ENCODE assay signal across 23 cellular contexts in the genomic region with DNA sequence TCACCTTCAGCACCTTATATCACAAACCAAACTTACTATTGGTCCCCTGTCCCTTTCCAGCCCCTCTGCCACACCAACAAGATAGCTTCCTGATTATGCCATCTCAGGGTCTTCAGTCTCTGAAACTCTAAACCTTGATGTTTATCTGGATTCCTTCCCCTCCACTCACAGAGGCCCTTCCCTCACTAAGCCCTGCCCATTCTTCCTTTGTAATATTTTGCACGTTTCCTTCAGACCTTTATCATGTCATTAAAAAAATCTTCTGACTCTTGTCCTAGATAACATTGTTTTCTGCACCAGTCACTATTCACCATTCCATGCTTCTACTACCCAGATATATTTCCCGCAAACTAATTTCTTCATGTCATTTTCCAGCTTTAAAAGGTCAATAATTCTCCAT.
"Had no signal": no experiment of that assay in that cellular context is flagged by ENCODE, and none has a peak within 500 bp of the region (broad histone marks: within the 10 kb centered on the region; RNA-seq: fewer than 3 reads in every experiment).

No MANE protein-coding gene starts in this region.

- H2AFZ ChIP-seq: hepatocyte had no signal

- H3K4me3 ChIP-seq: colonic mucosa, esophagus muscularis mucosa, hepatocyte, left ventricle myocardium inferior, mucosa of descending colon, sigmoid colon, spleen, testis, vagina had no signal

- H3K36me3 Mint-ChIP-seq: activated naive CD8-positive, alpha-beta T cell treated with anti-CD3 and anti-CD28 coated beads, Interleukin-2, amount 10 ng/mL, durations not matched to agents 7 days and 5 days had no signal

- H3K4me1 Mint-ChIP-seq: activated CD4-positive, alpha-beta memory T cell treated with anti-CD3 and anti-CD28 coated beads, Interleukin-2, amount 10 ng/mL, durations not matched to agents 7 days and 5 days; activated CD4-positive, alpha-beta T cell treated with anti-CD3 and anti-CD28 coated beads, Interleukin-2, amount 10 ng/mL, durations not matched to agents 24 days and 14 days; activated naive CD8-positive, alpha-beta T cell treated with anti-CD3 and anti-CD28 coated beads, Interleukin-2, amount 10 ng/mL, durations not matched to agents 7 days and 5 days; neural crest cell had no signal

- H3K9me3 ChIP-seq: colonic mucosa, sigmoid colon, testis, vagina had no signal

- H3K27ac Mint-ChIP-seq: activated CD4-positive, alpha-beta memory T cell treated with anti-CD3 and anti-CD28 coated beads, Interleukin-2, amount 10 ng/mL, durations not matched to agents 7 days and 5 days; activated CD4-positive, alpha-beta T cell treated with anti-CD3 and anti-CD28 coated beads, Interleukin-2, amount 10 ng/mL, durations not matched to agents 24 days and 14 days; activated naive CD4-positive, alpha-beta T cell treated with anti-CD3 and anti-CD28 coated beads for 36 hours; activated naive CD8-positive, alpha-beta T cell treated with anti-CD3 and anti-CD28 coated beads, Interleukin-2, amount 10 ng/mL, durations not matched to agents 7 days and 5 days; activated T-cell treated with anti-CD3 and anti-CD28 coated beads, Interleukin-2, amount 50 U/mL, for 72 hours; progenitor cell of endocrine pancreas had no signal

- H3K36me3 ChIP-seq: colonic mucosa, esophagus muscularis mucosa, left ventricle myocardium inferior, sigmoid colon, spleen, vagina had no signal

- H3K27me3 Mint-ChIP-seq: progenitor cell of endocrine pancreas had no signal

- H3K4me3 Mint-ChIP-seq: activated CD4-positive, alpha-beta memory T cell treated with anti-CD3 and anti-CD28 coated beads, Interleukin-2, amount 10 ng/mL, durations not matched to agents 7 days and 5 days; activated CD4-positive, alpha-beta T cell treated with anti-CD3 and anti-CD28 coated beads, Interleukin-2, amount 10 ng/mL, durations not matched to agents 24 days and 14 days; activated naive CD4-positive, alpha-beta T cell treated with anti-CD3 and anti-CD28 coated beads for 36 hours; activated naive CD8-positive, alpha-beta T cell treated with anti-CD3 and anti-CD28 coated beads, Interleukin-2, amount 10 ng/mL, durations not matched to agents 7 days and 5 days; activated T-cell treated with anti-CD3 and anti-CD28 coated beads, Interleukin-2, amount 50 U/mL, for 72 hours; neural crest cell had no signal

- H3K27ac ChIP-seq: colonic mucosa, esophagus muscularis mucosa, hepatocyte, left ventricle myocardium inferior, sigmoid colon, testis, vagina had no signal

- H3K79me2 ChIP-seq: hepatocyte had no signal

- ATAC-seq: activated T-cell treated with anti-CD3 and anti-CD28 coated beads, Interleukin-2, amount 50 U/mL, for 72 hours had no signal

- H3K27me3 ChIP-seq: colonic mucosa, esophagus muscularis mucosa, hepatocyte, sigmoid colon, spleen, testis, vagina had no signal

- H3K4me2 ChIP-seq: hepatocyte had no signal

- H3K4me1 ChIP-seq: colonic mucosa, esophagus muscularis mucosa, left ventricle myocardium inferior, sigmoid colon, testis, vagina had no signal

- H3K9me3 Mint-ChIP-seq: activated CD4-positive, alpha-beta memory T cell treated with anti-CD3 and anti-CD28 coated beads, Interleukin-2, amount 10 ng/mL, durations not matched to agents 7 days and 5 days; neural crest cell had no signal

- DNase-seq: activated CD4-positive, alpha-beta memory T cell treated with anti-CD3 and anti-CD28 coated beads, Interleukin-2, amount 10 ng/mL, durations not matched to agents 7 days and 5 days; activated CD4-positive, alpha-beta T cell treated with anti-CD3 and anti-CD28 coated beads, Interleukin-2, amount 10 ng/mL, durations not matched to agents 24 days and 14 days; activated effector memory CD4-positive, alpha-beta T cell treated with Interleukin-2 at 50 U/mL for 16 hours; activated naive CD4-positive, alpha-beta T cell treated with anti-CD3 and anti-CD28 coated beads for 36 hours; activated naive CD8-positive, alpha-beta T cell treated with anti-CD3 and anti-CD28 coated beads, Interleukin-2, amount 10 ng/mL, durations not matched to agents 7 days and 5 days; activated T-cell treated with anti-CD3 and anti-CD28 coated beads, Interleukin-2, amount 50 U/mL, for 72 hours; amniotic stem cell; colonic mucosa; glutamatergic neuron; left ventricle myocardium inferior; mucosa of descending colon; retina; sigmoid colon; spleen; stimulated activated CD4-positive, alpha-beta T cell treated with anti-CD3 and anti-CD28 coated beads, Interleukin-4, amount 100 ng/mL, for 1 hour; stimulated activated naive CD4-positive, alpha-beta T cell; T-helper 9 cell; testis had no signal
